1 cellular context compared by ENCODE assay signal in the genomic region with DNA sequence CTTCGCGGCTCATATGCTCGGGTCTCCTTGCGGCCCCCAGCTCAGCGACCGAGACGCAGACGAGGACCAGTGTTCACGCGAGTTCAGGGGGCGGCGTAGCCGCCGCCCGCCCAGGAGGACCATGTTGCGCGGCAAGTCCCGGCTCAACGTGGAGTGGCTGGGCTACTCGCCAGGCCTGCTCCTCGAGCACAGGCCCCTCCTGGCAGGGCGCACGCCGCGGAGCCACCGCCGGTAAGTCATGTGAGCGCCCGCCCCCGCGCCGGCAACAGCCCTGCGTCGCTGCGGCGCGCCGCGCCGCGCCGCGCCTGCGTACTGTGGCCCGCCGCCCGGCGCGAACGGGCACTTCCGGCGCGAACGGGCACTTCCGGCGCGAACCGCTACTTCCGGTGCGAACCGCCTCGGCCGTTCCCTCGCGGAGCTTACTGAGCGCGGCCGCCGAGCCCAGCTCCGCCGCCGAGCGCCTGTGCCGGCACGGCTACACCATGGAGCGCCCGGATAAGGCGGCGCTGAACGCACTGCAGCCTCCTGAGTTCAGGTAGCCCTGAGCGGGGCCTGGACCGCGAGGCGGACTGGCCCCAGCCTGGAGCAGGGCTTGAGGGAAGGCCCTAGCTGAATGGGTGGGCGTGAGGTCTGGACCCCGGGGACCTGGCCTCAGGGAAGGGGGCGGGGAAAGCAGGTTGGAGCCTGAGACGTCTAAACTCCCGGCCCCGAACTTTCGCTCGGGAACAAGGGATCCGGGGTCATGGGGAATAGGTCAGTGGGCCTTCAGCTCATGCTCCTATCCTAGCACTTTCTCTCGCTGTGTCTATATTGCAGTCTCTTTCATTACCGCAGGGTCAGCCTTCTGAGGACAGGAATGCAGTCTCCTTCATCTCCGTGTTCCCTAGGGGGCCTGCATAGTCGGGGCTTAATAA.
TF ChIP-seq lines count a peak whose summit lies in the region.

A gene with protein sequence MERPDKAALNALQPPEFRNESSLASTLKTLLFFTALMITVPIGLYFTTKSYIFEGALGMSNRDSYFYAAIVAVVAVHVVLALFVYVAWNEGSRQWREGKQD (plus strand): TSS at position 380 of the 914 bp plus-strand sequence. CDS start 103 bp downstream, at position 483.

TF ChIP-seq in HepG2, 621 proteins besides CTCF, POLR2A, EP300 and RAD21 (continued from another document and continues in another):
- no peak for TF ChIP-seq PRDM15 (CRISPR knock-in tag; IDR thresholded peaks at IDR 0.05)
- no peak for TF ChIP-seq ZNF543 (CRISPR knock-in tag; IDR thresholded peaks at IDR 0.05)
- no peak for TF ChIP-seq SMARCE1 (IDR thresholded peaks at IDR 0.05; ENCODE audit: borderline replicate concordance)
- no peak for TF ChIP-seq ZNF546 (CRISPR knock-in tag; conservative IDR thresholded peaks at IDR 0.05)
- 0 out of 2 replicates have a peak, but pooled peaks have one; percentile 20 for TF ChIP-seq IRF2 (CRISPR knock-in tag; IDR thresholded peaks at IDR 0.05)
- TF ChIP-seq SNAPC4 (CRISPR knock-in tag; IDR thresholded peaks at IDR 0.05) = no peak
- no peak for TF ChIP-seq ZNF720 (CRISPR knock-in tag; IDR thresholded peaks at IDR 0.05)
- TF ChIP-seq SETDB1 (CRISPR knock-in tag; IDR thresholded peaks at IDR 0.05; ENCODE audit: borderline replicate concordance) = no peak
- TF ChIP-seq, protein P1, sequence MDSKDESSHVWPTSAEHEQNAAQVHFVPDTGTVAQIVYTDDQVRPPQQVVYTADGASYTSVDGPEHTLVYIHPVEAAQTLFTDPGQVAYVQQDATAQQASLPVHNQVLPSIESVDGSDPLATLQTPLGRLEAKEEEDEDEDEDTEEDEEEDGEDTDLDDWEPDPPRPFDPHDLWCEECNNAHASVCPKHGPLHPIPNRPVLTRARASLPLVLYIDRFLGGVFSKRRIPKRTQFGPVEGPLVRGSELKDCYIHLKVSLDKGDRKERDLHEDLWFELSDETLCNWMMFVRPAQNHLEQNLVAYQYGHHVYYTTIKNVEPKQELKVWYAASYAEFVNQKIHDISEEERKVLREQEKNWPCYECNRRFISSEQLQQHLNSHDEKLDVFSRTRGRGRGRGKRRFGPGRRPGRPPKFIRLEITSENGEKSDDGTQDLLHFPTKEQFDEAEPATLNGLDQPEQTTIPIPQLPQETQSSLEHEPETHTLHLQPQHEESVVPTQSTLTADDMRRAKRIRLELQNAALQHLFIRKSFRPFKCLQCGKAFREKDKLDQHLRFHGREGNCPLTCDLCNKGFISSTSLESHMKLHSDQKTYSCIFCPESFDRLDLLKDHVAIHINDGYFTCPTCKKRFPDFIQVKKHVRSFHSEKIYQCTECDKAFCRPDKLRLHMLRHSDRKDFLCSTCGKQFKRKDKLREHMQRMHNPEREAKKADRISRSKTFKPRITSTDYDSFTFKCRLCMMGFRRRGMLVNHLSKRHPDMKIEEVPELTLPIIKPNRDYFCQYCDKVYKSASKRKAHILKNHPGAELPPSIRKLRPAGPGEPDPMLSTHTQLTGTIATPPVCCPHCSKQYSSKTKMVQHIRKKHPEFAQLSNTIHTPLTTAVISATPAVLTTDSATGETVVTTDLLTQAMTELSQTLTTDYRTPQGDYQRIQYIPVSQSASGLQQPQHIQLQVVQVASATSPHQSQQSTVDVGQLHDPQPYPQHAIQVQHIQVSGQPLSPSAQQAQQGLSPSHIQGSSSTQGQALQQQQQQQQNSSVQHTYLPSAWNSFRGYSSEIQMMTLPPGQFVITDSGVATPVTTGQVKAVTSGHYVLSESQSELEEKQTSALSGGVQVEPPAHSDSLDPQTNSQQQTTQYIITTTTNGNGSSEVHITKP (CRISPR knock-in tag; IDR thresholded peaks at IDR 0.05; ENCODE audit: low read depth) = no peak
- no peak for TF ChIP-seq JUND (CRISPR knock-in tag; IDR thresholded peaks at IDR 0.05)
- TF ChIP-seq NONO (IDR thresholded peaks at IDR 0.05) = no peak
- peak; percentile 42; the same call in 1 of the 2 replicates for TF ChIP-seq NONO (CRISPR knock-in tag; conservative IDR thresholded peaks at IDR 0.05)
- no peak for TF ChIP-seq JUNB (CRISPR knock-in tag; IDR thresholded peaks at IDR 0.05; ENCODE audit: borderline replicate concordance)
- TF ChIP-seq, protein P2, sequence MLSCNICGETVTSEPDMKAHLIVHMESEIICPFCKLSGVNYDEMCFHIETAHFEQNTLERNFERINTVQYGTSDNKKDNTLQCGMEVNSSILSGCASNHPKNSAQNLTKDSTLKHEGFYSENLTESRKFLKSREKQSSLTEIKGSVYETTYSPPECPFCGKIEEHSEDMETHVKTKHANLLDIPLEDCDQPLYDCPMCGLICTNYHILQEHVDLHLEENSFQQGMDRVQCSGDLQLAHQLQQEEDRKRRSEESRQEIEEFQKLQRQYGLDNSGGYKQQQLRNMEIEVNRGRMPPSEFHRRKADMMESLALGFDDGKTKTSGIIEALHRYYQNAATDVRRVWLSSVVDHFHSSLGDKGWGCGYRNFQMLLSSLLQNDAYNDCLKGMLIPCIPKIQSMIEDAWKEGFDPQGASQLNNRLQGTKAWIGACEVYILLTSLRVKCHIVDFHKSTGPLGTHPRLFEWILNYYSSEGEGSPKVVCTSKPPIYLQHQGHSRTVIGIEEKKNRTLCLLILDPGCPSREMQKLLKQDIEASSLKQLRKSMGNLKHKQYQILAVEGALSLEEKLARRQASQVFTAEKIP (CRISPR knock-in tag; IDR thresholded peaks at IDR 0.05; ENCODE audit: borderline replicate concordance) = no peak
- TF ChIP-seq, protein P3, sequence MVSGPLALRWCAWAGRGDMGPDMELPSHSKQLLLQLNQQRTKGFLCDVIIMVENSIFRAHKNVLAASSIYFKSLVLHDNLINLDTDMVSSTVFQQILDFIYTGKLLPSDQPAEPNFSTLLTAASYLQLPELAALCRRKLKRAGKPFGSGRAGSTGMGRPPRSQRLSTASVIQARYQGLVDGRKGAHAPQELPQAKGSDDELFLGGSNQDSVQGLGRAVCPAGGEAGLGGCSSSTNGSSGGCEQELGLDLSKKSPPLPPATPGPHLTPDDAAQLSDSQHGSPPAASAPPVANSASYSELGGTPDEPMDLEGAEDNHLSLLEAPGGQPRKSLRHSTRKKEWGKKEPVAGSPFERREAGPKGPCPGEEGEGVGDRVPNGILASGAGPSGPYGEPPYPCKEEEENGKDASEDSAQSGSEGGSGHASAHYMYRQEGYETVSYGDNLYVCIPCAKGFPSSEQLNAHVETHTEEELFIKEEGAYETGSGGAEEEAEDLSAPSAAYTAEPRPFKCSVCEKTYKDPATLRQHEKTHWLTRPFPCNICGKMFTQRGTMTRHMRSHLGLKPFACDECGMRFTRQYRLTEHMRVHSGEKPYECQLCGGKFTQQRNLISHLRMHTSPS (CRISPR knock-in tag; IDR thresholded peaks at IDR 0.05; ENCODE audit: low read depth) = no peak
- TF ChIP-seq E2F2 (CRISPR knock-in tag; IDR thresholded peaks at IDR 0.05; ENCODE audit: borderline replicate concordance) = no peak
- TF ChIP-seq GATAD1 (CRISPR knock-in tag; IDR thresholded peaks at IDR 0.05) = peak; percentile 74
- no peak for TF ChIP-seq ZFP36 (IDR thresholded peaks at IDR 0.05; ENCODE audit: borderline replicate concordance, low read depth, low read length, partially characterized antibody)
- TF ChIP-seq HOXA7 (CRISPR knock-in tag; IDR thresholded peaks at IDR 0.05) = no peak
- no peak for TF ChIP-seq ZNF740 (CRISPR knock-in tag; IDR thresholded peaks at IDR 0.05)
- peak; percentile 52 for TF ChIP-seq HNRNPLL (IDR thresholded peaks at IDR 0.05; ENCODE audit: low read depth, low read length, poor library complexity, severe bottlenecking)
- TF ChIP-seq RERE (CRISPR knock-in tag; IDR thresholded peaks at IDR 0.05; ENCODE audit: low read depth) = no peak
